Comparison of ENCODE assay signal across 8 cellular contexts in genomic region chr3:62622553-62623174, GRCh38.
DNase-seq lines count a peak whose midpoint lies in the region; ATAC-seq and TF ChIP-seq lines count a peak whose summit lies in the region.

No MANE protein-coding gene starts in this region.

- no peak for TF ChIP-seq EP300 in SK-N-SH (IDR thresholded peaks at IDR 0.05; ENCODE audit: borderline replicate concordance in 1 of 2, low read depth in 1 of 2, low read length in 1 of 2)

- no peak for TF ChIP-seq POLR2A in prostate gland (IDR thresholded peaks at IDR 0.05)

- intact Hi-C loops in activated CD8-positive, alpha-beta T cell treated with anti-CD3 and anti-CD28 coated beads for 36 hours (cut with micrococcal nuclease): loop anchor here (10.0 kb wide), 1 partner anchor 602 kb away; no protein-coding TSS in a partner anchor
- intact Hi-C loops in prostate gland (cut with DNase I): loop anchor here (5.0 kb wide), 2 partner anchors 575 to 605 kb away; no protein-coding TSS in a partner anchor

- WGBS in SK-N-SH (ENCODE audit: low lambda C conversion rate): 67% methylated on average over 5 of the region's 5 CpGs
- 46% methylated on average over 5 of the region's 5 CpGs for WGBS in prostate gland

- no peak overlapping the region for H2AFZ ChIP-seq in SK-N-SH (ENCODE audit: low read depth)

- H3K27me3 Mint-ChIP-seq in activated CD8-positive, alpha-beta T cell treated with anti-CD3 and anti-CD28 coated beads for 36 hours: peaks cover 12% of the 10 kb centered on the region
- H3K27me3 Mint-ChIP-seq in activated CD8-positive, alpha-beta T cell treated with anti-CD3 and anti-CD28 coated beads, Interleukin-2, amount 10 ng/mL, durations not matched to agents 7 days and 5 days (ENCODE audit: low read depth): peaks cover 6% of the 10 kb centered on the region

- no peak overlapping the region for H3K9ac ChIP-seq in SK-N-SH

- H3K4me1 Mint-ChIP-seq in activated CD8-positive, alpha-beta T cell treated with anti-CD3 and anti-CD28 coated beads for 36 hours (ENCODE audit: low read depth): no peaks in the 10 kb centered on the region
- no peaks in the 10 kb centered on the region for H3K4me1 Mint-ChIP-seq in activated CD8-positive, alpha-beta T cell treated with anti-CD3 and anti-CD28 coated beads, Interleukin-2, amount 10 ng/mL, durations not matched to agents 7 days and 5 days (ENCODE audit: low read depth)

- H3K27ac Mint-ChIP-seq in activated CD8-positive, alpha-beta T cell treated with anti-CD3 and anti-CD28 coated beads for 36 hours: no peak overlapping the region
- no peak overlapping the region for H3K27ac Mint-ChIP-seq in activated CD8-positive, alpha-beta T cell treated with anti-CD3 and anti-CD28 coated beads, Interleukin-2, amount 10 ng/mL, durations not matched to agents 7 days and 5 days

- POLR2A ChIA-PET in activated CD8-positive, alpha-beta T cell treated with anti-CD3 and anti-CD28 coated beads for 36 hours (lab: Charles Lee): no interaction called here
- POLR2A ChIA-PET in activated CD8-positive, alpha-beta T cell treated with anti-CD3 and anti-CD28 coated beads, Interleukin-2, amount 10 ng/mL, durations not matched to agents 7 days and 5 days (lab: Charles Lee): no interaction called here
- POLR2A ChIA-PET in SK-N-SH (lab: Yijun Ruan, JAX): no interaction called here

- H3K4me1 ChIP-seq in SK-N-SH (ENCODE audit: control insufficient read depth in 1 of 2, insufficient read depth in 2 of 2, low read depth in 1 of 2, low read length in 1 of 2) (no peaks in the 10 kb centered on the region), prostate gland (replicated peaks) (no peaks in the 10 kb centered on the region)

- no peaks in the 10 kb centered on the region for H4K20me1 ChIP-seq in SK-N-SH (ENCODE audit: insufficient read depth)

- H3K36me3 Mint-ChIP-seq in activated CD8-positive, alpha-beta T cell treated with anti-CD3 and anti-CD28 coated beads for 36 hours (ENCODE audit: low read depth): no peaks in the 10 kb centered on the region
- H3K36me3 Mint-ChIP-seq in activated CD8-positive, alpha-beta T cell treated with anti-CD3 and anti-CD28 coated beads, Interleukin-2, amount 10 ng/mL, durations not matched to agents 7 days and 5 days (ENCODE audit: low read depth): no peaks in the 10 kb centered on the region

- H3K79me2 ChIP-seq in SK-N-SH (ENCODE audit: insufficient read depth): no peaks in the 10 kb centered on the region

- peak; percentile 87 for TF ChIP-seq RAD21 in SK-N-SH (IDR thresholded peaks at IDR 0.05; ENCODE audit: low read length)

- H3K36me3 ChIP-seq in SK-N-SH (replicated peaks in 1 of 2; ENCODE audit: control insufficient read depth in 1 of 2, insufficient read depth in 2 of 2, low read length in 1 of 2) (no peaks in the 10 kb centered on the region), prostate gland (no peaks in the 10 kb centered on the region)

- H3K27me3 ChIP-seq in SK-N-SH (ENCODE audit: insufficient read depth) (no peaks in the 10 kb centered on the region), prostate gland (replicated peaks; ENCODE audit: insufficient read depth) (no peaks in the 10 kb centered on the region)

- no peaks in the 10 kb centered on the region for H3F3A ChIP-seq in SK-N-SH (replicated peaks; ENCODE audit: insufficient read depth)

- CTCF ChIA-PET in activated CD8-positive, alpha-beta T cell treated with anti-CD3 and anti-CD28 coated beads for 36 hours (lab: Charles Lee): interaction anchor here (0.6 to 1.7 kb wide), 11 partner anchors 11 to 834 kb away, joined by 3 to 5 read pairs (median 4); no protein-coding TSS in a partner anchor
- CTCF ChIA-PET in activated CD8-positive, alpha-beta T cell treated with anti-CD3 and anti-CD28 coated beads, Interleukin-2, amount 10 ng/mL, durations not matched to agents 7 days and 5 days (lab: Charles Lee): interaction anchor here (2.9 kb wide), 1 partner anchor 1196 kb away, joined by 10 read pairs; the partner anchor contains the start of gene C3orf49
- CTCF ChIA-PET in SK-N-SH (lab: Yijun Ruan, JAX): interaction anchor here (0.6 to 3.5 kb wide), 40 partner anchors 9 to 1279 kb away, joined by 3 to 35 read pairs (median 4); no protein-coding TSS in a partner anchor

- H3K4me3 Mint-ChIP-seq in activated CD8-positive, alpha-beta T cell treated with anti-CD3 and anti-CD28 coated beads for 36 hours: no peak overlapping the region
- no peak overlapping the region for H3K4me3 Mint-ChIP-seq in activated CD8-positive, alpha-beta T cell treated with anti-CD3 and anti-CD28 coated beads, Interleukin-2, amount 10 ng/mL, durations not matched to agents 7 days and 5 days

- H3K9me3 ChIP-seq in SK-N-SH (no peaks in the 10 kb centered on the region), prostate gland (no peaks in the 10 kb centered on the region)

- peak; percentile 5 for DNase-seq in activated CD8-positive, alpha-beta T cell treated with anti-CD3 and anti-CD28 coated beads for 36 hours
- DNase-seq in activated CD8-positive, alpha-beta T cell treated with anti-CD3 and anti-CD28 coated beads, Interleukin-2, amount 10 ng/mL, durations not matched to agents 7 days and 5 days: no peak
- DNase-seq in Jurkat, Clone E6-1 (ENCODE audit: low read depth, low spot score): peak; percentile 60
- peak; percentile 44 for DNase-seq in SK-N-SH
- DNase-seq in foreskin fibroblast: peak; percentile 51 to 83
- peak; percentile 10 for DNase-seq in prostate gland (ENCODE audit: low spot score)
- DNase-seq in UCSD-AML1 (lab: John Stamatoyannopoulos, UW; ENCODE audit: unreplicated experiment): no peak

- ATAC-seq in activated CD8-positive, alpha-beta T cell treated with anti-CD3 and anti-CD28 coated beads for 36 hours: no peak
- ATAC-seq in activated CD8-positive, alpha-beta T cell treated with anti-CD3 and anti-CD28 coated beads, Interleukin-2, amount 10 ng/mL, durations not matched to agents 7 days and 5 days: no peak
- ATAC-seq in GM19035 (IDR thresholded peaks at IDR 0.05; ENCODE audit: unreplicated experiment): no peak

- no peak overlapping the region for H3K4me3 ChIP-seq in Jurkat, Clone E6-1 (ENCODE audit: low read length)
- H3K4me3 ChIP-seq in SK-N-SH (ENCODE audit: low read depth in 2 of 2, low read length in 1 of 2) (no peak overlapping the region; a peak in 1 of 4 replicates), foreskin fibroblast (ENCODE audit: low read depth in 1 of 2, low read length in 2 of 2) (no peak overlapping the region), prostate gland (no peak overlapping the region)

- no peak overlapping the region for H3K27ac ChIP-seq in SK-N-SH (ENCODE audit: low read depth in 2 of 2, low read length in 1 of 2)
- H3K27ac ChIP-seq in prostate gland: no peak overlapping the region

- no peak overlapping the region for H3K4me2 ChIP-seq in SK-N-SH

- H3K9me2 ChIP-seq in SK-N-SH: no peaks in the 10 kb centered on the region

- no peaks in the 10 kb centered on the region for H3K9me3 Mint-ChIP-seq in activated CD8-positive, alpha-beta T cell treated with anti-CD3 and anti-CD28 coated beads for 36 hours
- H3K9me3 Mint-ChIP-seq in activated CD8-positive, alpha-beta T cell treated with anti-CD3 and anti-CD28 coated beads, Interleukin-2, amount 10 ng/mL, durations not matched to agents 7 days and 5 days (ENCODE audit: insufficient read depth): no peaks in the 10 kb centered on the region

- TF ChIP-seq CTCF in activated CD8-positive, alpha-beta T cell treated with anti-CD3 and anti-CD28 coated beads for 36 hours (IDR thresholded peaks at IDR 0.05): peak; percentile 52
- TF ChIP-seq CTCF in SK-N-SH (IDR thresholded peaks at IDR 0.05) (peak; percentile 76), foreskin fibroblast (IDR thresholded peaks at IDR 0.05; ENCODE audit: low read depth, low read length) (peak; percentile 59), prostate gland (IDR thresholded peaks at IDR 0.05) (peak; percentile 35 to 64 (median 50))

TF ChIP-seq in SK-N-SH, 30 proteins besides CTCF, POLR2A, EP300 and RAD21:
- peak; percentile 69 for TF ChIP-seq SMC3 (IDR thresholded peaks at IDR 0.05; ENCODE audit: low read depth, low read length)
- TF ChIP-seq IRF3 (IDR thresholded peaks at IDR 0.05; ENCODE audit: low read depth, low read length): no peak

Comparison
In these comparisons a context has a peak if more than half of its experiments do, and no peak if none do; other contexts are left out.
1. DNase-seq: peak in activated CD8-positive, alpha-beta T cell treated with anti-CD3 and anti-CD28 coated beads for 36 hours (single experiment), Jurkat, Clone E6-1 (single experiment), SK-N-SH (single experiment), foreskin fibroblast (2 of 2) and prostate gland (single experiment); none in activated CD8-positive, alpha-beta T cell treated with anti-CD3 and anti-CD28 coated beads, Interleukin-2, amount 10 ng/mL, durations not matched to agents 7 days and 5 days (single experiment) and UCSD-AML1 (single experiment).
2. Peak in every context shown above with its lines, with median percentiles within 50 percentile points of each other: CTCF ChIP-seq.